1 cellular context compared by ENCODE assay signal in genomic region chr18:44536619-44537018, GRCh38.
TF ChIP-seq lines count a peak whose summit lies in the region.

No MANE protein-coding gene starts in this region.

TF ChIP-seq in A549, 52 proteins besides CTCF, POLR2A, EP300 and RAD21 (continued from another document):
- TF ChIP-seq USF2 (IDR thresholded peaks at IDR 0.05): no peak
- no peak for TF ChIP-seq RNF2 (IDR thresholded peaks at IDR 0.05; ENCODE audit: borderline replicate concordance, low read depth)
- no peak for TF ChIP-seq BCL3 (IDR thresholded peaks at IDR 0.05)
- TF ChIP-seq PHF8 (IDR thresholded peaks at IDR 0.05; ENCODE audit: borderline replicate concordance, low read depth): no peak
- TF ChIP-seq EHMT2 (IDR thresholded peaks at IDR 0.05; ENCODE audit: low read depth): no peak
- TF ChIP-seq ZSCAN20 (CRISPR knock-in tag; IDR thresholded peaks at IDR 0.05): no peak
- TF ChIP-seq ZC3H11A (IDR thresholded peaks at IDR 0.05): no peak
- TF ChIP-seq ATOH8 (CRISPR knock-in tag; IDR thresholded peaks at IDR 0.05; ENCODE audit: low read depth): no peak
- no peak for TF ChIP-seq PBX3 (IDR thresholded peaks at IDR 0.05)
- no peak for TF ChIP-seq POLR2AphosphoS2 (conservative IDR thresholded peaks at IDR 0.05; ENCODE audit: low read length)
- TF ChIP-seq HDAC2 (IDR thresholded peaks at IDR 0.05): no peak
- TF ChIP-seq HOXA7 (CRISPR knock-in tag; IDR thresholded peaks at IDR 0.05): no peak
- TF ChIP-seq HMGXB4 (CRISPR knock-in tag; IDR thresholded peaks at IDR 0.05; ENCODE audit: borderline replicate concordance): no peak
